1 cellular context compared by ENCODE assay signal in genomic region chr3:102664126-102664525, GRCh38.
TF ChIP-seq lines count a peak whose summit lies in the region.

No MANE protein-coding gene starts in this region.

TF ChIP-seq in H1, 55 proteins besides CTCF, POLR2A, EP300 and RAD21 (continued from another document):
- TF ChIP-seq E2F6 (IDR thresholded peaks at IDR 0.05) (no peak), CBX5 (IDR thresholded peaks at IDR 0.05; ENCODE audit: low read depth, low read length) (no peak)
TF ChIP-seq in H1: peak in this region for 0.
